Comparison of ENCODE assay signal across 16 cellular contexts in the genomic region with DNA sequence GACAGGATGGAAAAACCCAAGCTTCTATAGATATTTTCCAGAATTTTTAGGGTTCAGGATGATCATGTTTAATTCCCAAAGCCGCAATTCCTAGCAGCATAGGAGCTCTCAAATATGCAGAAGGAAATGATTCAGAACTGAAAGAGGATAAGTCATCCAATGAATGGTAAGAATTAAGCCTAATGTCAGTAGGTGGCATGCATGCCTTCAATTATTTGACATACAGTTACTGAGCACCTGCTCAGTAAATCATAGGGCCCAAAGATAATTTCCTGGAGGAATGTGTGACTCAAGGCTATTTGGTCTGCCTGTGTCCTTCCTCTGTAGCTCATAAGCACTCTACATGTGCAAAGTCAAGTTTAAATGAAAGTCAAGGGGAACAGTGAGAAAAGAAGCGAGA.
A peak's percentile ranks its signal among the peaks of the same experiment; 100 is the strongest.
DNase-seq lines count a peak whose midpoint lies in the region; ATAC-seq, FAIRE-seq and TF ChIP-seq lines count a peak whose summit lies in the region.
"Had no signal": no experiment of that assay in that cellular context is flagged by ENCODE, and none has a peak within 500 bp of the region (broad histone marks: within the 10 kb centered on the region; RNA-seq: fewer than 3 reads in every experiment).

No MANE protein-coding gene starts in this region.

- no peak overlapping the region for H3K4me3 ChIP-seq in breast epithelium
- H3K4me3 ChIP-seq in fibroblast of mammary gland (ENCODE audit: control insufficient read depth, low read depth, low read length) = no peak overlapping the region
- no peak overlapping the region for H3K4me3 ChIP-seq in lower lobe of right lung
- H3K4me3 ChIP-seq: MG63, smooth muscle cell had no signal

- H3K27ac Mint-ChIP-seq in MCF 10A (ENCODE audit: low read depth, unreplicated experiment) = peak overlapping the region; percentile 5
- H3K27ac Mint-ChIP-seq: activated naive CD8-positive, alpha-beta T cell treated with anti-CD3 and anti-CD28 coated beads, Interleukin-2, amount 50 U/mL, for 24 hours; memory B cell had no signal

- no peaks in the 10 kb centered on the region for H3K9me3 Mint-ChIP-seq in MCF 10A (ENCODE audit: unreplicated experiment)
- H3K9me3 Mint-ChIP-seq: activated naive CD8-positive, alpha-beta T cell treated with anti-CD3 and anti-CD28 coated beads, Interleukin-2, amount 50 U/mL, for 24 hours; memory B cell had no signal

- intact Hi-C loops in MCF 10A (cut with micrococcal nuclease) = loop anchor here (5.0 kb wide), 1 partner anchor 40 kb away; no protein-coding TSS in a partner anchor
- intact Hi-C loops in breast epithelium (cut with DNase I; ENCODE audit: low total_unique reads) = no loop called here
- intact Hi-C loops in lower lobe of right lung (cut with DNase I) = no loop called here

- no peaks in the 10 kb centered on the region for H3K9me3 ChIP-seq in breast epithelium
- no peaks in the 10 kb centered on the region for H3K9me3 ChIP-seq in lower lobe of right lung

- no peak for TF ChIP-seq POLR2A in breast epithelium (IDR thresholded peaks at IDR 0.05)
- no peak for TF ChIP-seq POLR2A in GM12892 (IDR thresholded peaks at IDR 0.05; ENCODE audit: low read depth, low read length)

- no peaks in the 10 kb centered on the region for H3K27me3 Mint-ChIP-seq in MCF 10A (ENCODE audit: insufficient read depth, unreplicated experiment)

- H3K4me1 ChIP-seq in breast epithelium = no peaks in the 10 kb centered on the region
- H3K4me1 ChIP-seq in lower lobe of right lung = no peaks in the 10 kb centered on the region

- H3K27me3 ChIP-seq in breast epithelium = no peaks in the 10 kb centered on the region
- H3K27me3 ChIP-seq in lower lobe of right lung (ENCODE audit: low read depth) = no peaks in the 10 kb centered on the region
- H3K27me3 ChIP-seq: MG63 had no signal

- no peak overlapping the region for H3K4me3 Mint-ChIP-seq in MCF 10A (ENCODE audit: unreplicated experiment)
- H3K4me3 Mint-ChIP-seq: activated naive CD8-positive, alpha-beta T cell treated with anti-CD3 and anti-CD28 coated beads, Interleukin-2, amount 50 U/mL, for 24 hours; memory B cell had no signal

- peaks cover 12% of the 10 kb centered on the region for H3K4me1 Mint-ChIP-seq in MCF 10A (ENCODE audit: insufficient read depth, unreplicated experiment)
- H3K4me1 Mint-ChIP-seq: activated naive CD8-positive, alpha-beta T cell treated with anti-CD3 and anti-CD28 coated beads, Interleukin-2, amount 50 U/mL, for 24 hours; memory B cell had no signal

- no peak overlapping the region for H3K27ac ChIP-seq in breast epithelium
- H3K27ac ChIP-seq in lower lobe of right lung = no peak overlapping the region

- POLR2A ChIA-PET in MCF 10A (lab: Yijun Ruan, JAX) = interaction anchor here (0.8 to 1.1 kb wide), 3 partner anchors 41 to 722 kb away, joined by 5 to 7 read pairs (median 5); no protein-coding TSS in a partner anchor

- BruUV-seq in MCF 10A (replicated peaks; lab: Mats Ljungman, UMichigan) = no TSS peak

- DNase-seq in MCF 10A (ENCODE audit: unreplicated experiment) = peak; percentile 43
- DNase-seq in breast epithelium (ENCODE audit: low spot score in 2 of 2) = no peak
- DNase-seq in RPMI7951 (ENCODE audit: low read depth) = peak; percentile 83
- DNase-seq in fibroblast of mammary gland (ENCODE audit: low read depth) = peak; percentile 27
- DNase-seq in GM12892 (ENCODE audit: insufficient read length) = no peak
- DNase-seq in lower lobe of right lung = no peak
- no peak for DNase-seq in NCI-H748 (lab: John Stamatoyannopoulos, UW; ENCODE audit: unreplicated experiment)
- no peak for DNase-seq in cortex of kidney (lab: John Stamatoyannopoulos, UW)
- DNase-seq: 8988T; activated naive CD8-positive, alpha-beta T cell treated with anti-CD3 and anti-CD28 coated beads, Interleukin-2, amount 50 U/mL, for 24 hours; erythroblast; MG63; NCI-H2107 had no signal

- no peak for ATAC-seq in lower lobe of right lung
- ATAC-seq: activated naive CD8-positive, alpha-beta T cell treated with anti-CD3 and anti-CD28 coated beads, Interleukin-2, amount 50 U/mL, for 24 hours had no signal

- FAIRE-seq in GM12892 (lab: Jason Lieb, UNC) = no peak
- FAIRE-seq: D721Med had no signal

- H3K36me3 Mint-ChIP-seq in MCF 10A (ENCODE audit: insufficient read depth, unreplicated experiment) = no peaks in the 10 kb centered on the region
- H3K36me3 Mint-ChIP-seq: memory B cell had no signal

- CTCF ChIA-PET in MCF 10A (lab: Yijun Ruan, JAX) = interaction anchor here (0.6 to 6.1 kb wide), 14 partner anchors 8 to 818 kb away, joined by 3 to 52 read pairs (median 4); no protein-coding TSS in a partner anchor

- no peaks in the 10 kb centered on the region for H3K36me3 ChIP-seq in breast epithelium
- no peaks in the 10 kb centered on the region for H3K36me3 ChIP-seq in lower lobe of right lung
- H3K36me3 ChIP-seq: MG63 had no signal

- no peak for TF ChIP-seq CTCF in MCF 10A (IDR thresholded peaks at IDR 0.05; ENCODE audit: unreplicated experiment)
- no peak for TF ChIP-seq CTCF in breast epithelium (IDR thresholded peaks at IDR 0.05)
- no peak for TF ChIP-seq CTCF in fibroblast of mammary gland (conservative IDR thresholded peaks at IDR 0.05; ENCODE audit: control insufficient read depth, insufficient read depth, low read depth, low read length)
- TF ChIP-seq CTCF in lower lobe of right lung (IDR thresholded peaks at IDR 0.05) = no peak

Comparison
In these comparisons a context has a peak if more than half of its experiments do, and no peak if none do; other contexts are left out.
1. DNase-seq: peak in MCF 10A (single experiment), RPMI7951 (single experiment) and fibroblast of mammary gland (single experiment); none in breast epithelium (0 of 2), GM12892 (single experiment), lower lobe of right lung (single experiment), NCI-H748 (single experiment) and cortex of kidney (single experiment).